25 cellular contexts compared by ENCODE assay signal in the genomic region with DNA sequence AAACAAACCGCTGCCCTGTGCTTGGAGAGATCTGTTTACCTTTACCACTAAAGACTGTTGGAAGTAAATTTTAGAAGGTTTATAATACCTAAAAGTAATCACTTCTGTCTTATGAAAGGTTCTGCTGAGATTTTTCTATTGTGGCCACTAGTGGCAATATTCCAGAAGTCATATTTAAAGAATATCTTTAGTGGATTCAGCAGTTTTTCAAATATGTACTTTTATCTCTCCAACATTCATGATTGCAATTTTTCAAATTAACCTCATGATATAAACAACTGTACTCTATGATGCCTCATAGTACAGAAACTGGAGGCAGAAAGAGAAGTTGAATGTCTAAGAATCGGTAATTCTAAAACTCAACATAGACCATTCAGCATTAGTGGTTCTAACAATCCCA. TPM values are rescaled to one million over a fixed set of nuclear protein-coding genes. Genes with fewer than 3 reads are reported as not detected.
DNase-seq lines count a peak whose midpoint lies in the region; ATAC-seq, FAIRE-seq and TF ChIP-seq lines count a peak whose summit lies in the region.
"Had no signal": no experiment of that assay in that cellular context is flagged by ENCODE, and none has a peak within 500 bp of the region (broad histone marks: within the 10 kb centered on the region; RNA-seq: fewer than 3 reads in every experiment).

No MANE protein-coding gene starts in this region.

- no peaks in the 10 kb centered on the region for H3K36me3 Mint-ChIP-seq in glutamatergic neuron (ENCODE audit: unreplicated experiment)
- H3K36me3 Mint-ChIP-seq: CD14-positive monocyte; CD8-positive, alpha-beta memory T cell had no signal

- H3K4me1 ChIP-seq in A549 (peaks cover 1% of the 10 kb centered on the region; the same call in 2 of the 3 replicates), Loucy (ENCODE audit: insufficient read depth, low read length, poor library complexity, severe bottlenecking) (peaks cover 11% of the 10 kb centered on the region), osteoblast (ENCODE audit: insufficient read depth, low read length) (peaks cover 5% of the 10 kb centered on the region), gastrocnemius medialis (no peaks in the 10 kb centered on the region)
- H3K4me1 ChIP-seq: BE2C, HAP-1 had no signal

- TF ChIP-seq CTCF in A549 (IDR thresholded peaks at IDR 0.05) = no peak
- TF ChIP-seq CTCF in Loucy (conservative IDR thresholded peaks at IDR 0.05; ENCODE audit: low read length) = peak; percentile 20; the same call in 1 of the 2 replicates
- TF ChIP-seq CTCF in osteoblast (IDR thresholded peaks at IDR 0.05; ENCODE audit: extremely low read depth, low read depth, low read length) = no peak
- no peak for TF ChIP-seq CTCF in glutamatergic neuron (IDR thresholded peaks at IDR 0.05; ENCODE audit: partially characterized antibody, unreplicated experiment)
- no peak for TF ChIP-seq CTCF in gastrocnemius medialis (IDR thresholded peaks at IDR 0.05 in 4 of 5, conservative IDR thresholded peaks at IDR 0.05 in 1 of 5)

- in situ Hi-C loops in gastrocnemius medialis (cut with MboI; ENCODE audit: low sequenced_read_pairs in 4 of 4) = no loop called here

- FAIRE-seq in A549 (lab: Jason Lieb, UNC) = no peak
- FAIRE-seq: A204.1, D721Med, GM12891, GM18507 had no signal

- H3K4me1 Mint-ChIP-seq in glutamatergic neuron (ENCODE audit: low read depth, unreplicated experiment) = no peaks in the 10 kb centered on the region

- TF ChIP-seq POLR2A in A549 (IDR thresholded peaks at IDR 0.05; ENCODE audit: low read length) (no peak), gastrocnemius medialis (IDR thresholded peaks at IDR 0.05) (no peak)

- CTCF ChIA-PET in A549 (lab: Yijun Ruan, JAX) = interaction anchor here (1.1 kb wide), 1 partner anchor 17 kb away, joined by 3 read pairs; no protein-coding TSS in a partner anchor

- DNase-seq in A549 (ENCODE audit: low read depth in 1 of 2, low spot score in 1 of 2) (no peak), amniotic epithelial cell (ENCODE audit: low read depth) (peak; percentile 51), osteoblast (ENCODE audit: insufficient read length, low spot score, missing footprints) (peak; percentile 19), glutamatergic neuron (no peak), cerebellar cortex (ENCODE audit: low spot score) (no peak), gastrocnemius medialis (no peak)
- DNase-seq: ACHN; AML-193; BE2C; CD4-positive, alpha-beta T cell; CD8-positive, alpha-beta memory T cell; DMS 273 treated with DMSO at 0.1 percent for 48 hours; DMS79; GF-D8; HFFc6 had no signal

- intact Hi-C loops in gastrocnemius medialis (cut with DNase I; ENCODE audit: low total_unique reads) = no loop called here

- H3K9me2 ChIP-seq in Loucy (replicated peaks; ENCODE audit: low read depth, low read length) = no peaks in the 10 kb centered on the region

- no peak overlapping the region for H3K9ac ChIP-seq in Loucy (ENCODE audit: low read depth, low read length, poor library complexity, severe bottlenecking)
- H3K9ac ChIP-seq: BLaER1 treated with 17β-estradiol and CSF1 and Interleukin-3, amounts not matched to agents 10 nM and 100 nM had no signal

- no peaks in the 10 kb centered on the region for H3F3A ChIP-seq in Loucy (ENCODE audit: low read depth)

- H3K36me3 ChIP-seq in Loucy (ENCODE audit: insufficient read depth, low read length) (no peaks in the 10 kb centered on the region), osteoblast (ENCODE audit: insufficient read depth, low read length) (no peaks in the 10 kb centered on the region), gastrocnemius medialis (no peaks in the 10 kb centered on the region)
- H3K36me3 ChIP-seq: BE2C; BLaER1 treated with 17β-estradiol and CSF1 and Interleukin-3, amounts not matched to agents 10 nM and 100 nM; HAP-1 had no signal

- no peaks in the 10 kb centered on the region for H3K27me3 Mint-ChIP-seq in glutamatergic neuron (ENCODE audit: unreplicated experiment)
- H3K27me3 Mint-ChIP-seq: CD4-positive, alpha-beta T cell had no signal

- no peaks in the 10 kb centered on the region for H3K27me3 ChIP-seq in Loucy (ENCODE audit: insufficient read depth, low read length, poor library complexity, severe bottlenecking)
- H3K27me3 ChIP-seq in osteoblast (ENCODE audit: insufficient read depth, low read length) = no peaks in the 10 kb centered on the region
- H3K27me3 ChIP-seq in gastrocnemius medialis = no peaks in the 10 kb centered on the region
- H3K27me3 ChIP-seq: BE2C; BLaER1 treated with 17β-estradiol and CSF1 and Interleukin-3, amounts not matched to agents 10 nM and 100 nM had no signal

- H4K20me1 ChIP-seq in Loucy (ENCODE audit: insufficient read depth, low read length, poor library complexity, severe bottlenecking) = no peaks in the 10 kb centered on the region
- no peaks in the 10 kb centered on the region for H4K20me1 ChIP-seq in osteoblast (ENCODE audit: insufficient read depth, low read length)
- H4K20me1 ChIP-seq: BLaER1 treated with 17β-estradiol and CSF1 and Interleukin-3, amounts not matched to agents 10 nM and 100 nM had no signal

- H3K4me3 ChIP-seq in A549 (no peak overlapping the region), Loucy (ENCODE audit: low read length, poor library complexity, severe bottlenecking) (no peak overlapping the region), osteoblast (ENCODE audit: insufficient read depth, low read length) (no peak overlapping the region), gastrocnemius medialis (no peak overlapping the region)
- H3K4me3 ChIP-seq: BLaER1 treated with 17β-estradiol and CSF1 and Interleukin-3, amounts not matched to agents 10 nM and 100 nM; GM23338; HAP-1 had no signal

- H3K4me3 Mint-ChIP-seq in glutamatergic neuron (ENCODE audit: unreplicated experiment) = no peak overlapping the region
- H3K4me3 Mint-ChIP-seq: CD14-positive monocyte; CD4-positive, alpha-beta T cell; CD8-positive, alpha-beta memory T cell; GM23338; HFFc6 had no signal

- H2AFZ ChIP-seq in Loucy (ENCODE audit: low read length) (no peak overlapping the region), osteoblast (ENCODE audit: low read length) (no peak overlapping the region)
- H2AFZ ChIP-seq: GM23338 had no signal

- H3K79me2 ChIP-seq in Loucy (ENCODE audit: insufficient read depth, low read length) (no peaks in the 10 kb centered on the region), osteoblast (ENCODE audit: insufficient read depth, low read length) (no peaks in the 10 kb centered on the region)

- ATAC-seq in A549 = no peak
- no peak for ATAC-seq in gastrocnemius medialis
- ATAC-seq: GM23338 had no signal

- H3K9me3 Mint-ChIP-seq in glutamatergic neuron (ENCODE audit: unreplicated experiment) = no peaks in the 10 kb centered on the region
- H3K9me3 Mint-ChIP-seq: CD4-positive, alpha-beta T cell; CD8-positive, alpha-beta memory T cell; GM23338; HFFc6 had no signal

- 93% methylated on average over 2 of the region's 2 CpGs for WGBS in A549 (ENCODE audit: missing lambda C conversion rate)

- TF ChIP-seq EP300 in A549 (IDR thresholded peaks at IDR 0.05) = no peak

- POLR2A ChIA-PET in A549 (lab: Yijun Ruan, JAX) = interaction anchor here (0.6 kb wide), 1 partner anchor 74 kb away, joined by 8 read pairs; no protein-coding TSS in a partner anchor

- H3K4me2 ChIP-seq in A549 (no peak overlapping the region), Loucy (ENCODE audit: low read depth, low read length, poor library complexity, severe bottlenecking) (no peak overlapping the region), osteoblast (ENCODE audit: insufficient read depth, low read length) (no peak overlapping the region)
- H3K4me2 ChIP-seq: BLaER1 treated with 17β-estradiol and CSF1 and Interleukin-3, amounts not matched to agents 10 nM and 100 nM; GM23338 had no signal

- no peak overlapping the region for H3K27ac Mint-ChIP-seq in glutamatergic neuron (ENCODE audit: unreplicated experiment)
- H3K27ac Mint-ChIP-seq: CD14-positive monocyte; CD4-positive, alpha-beta T cell; CD8-positive, alpha-beta memory T cell; GM23338; HFFc6 had no signal

- no peak for TF ChIP-seq RAD21 in A549 (conservative IDR thresholded peaks at IDR 0.05 in 1 of 2, IDR thresholded peaks at IDR 0.05 in 1 of 2)

- H3K27ac ChIP-seq in A549 = no peak overlapping the region
- no peak overlapping the region for H3K27ac ChIP-seq in osteoblast (ENCODE audit: low read depth, low read length)
- H3K27ac ChIP-seq in gastrocnemius medialis = no peak overlapping the region
- H3K27ac ChIP-seq: 22Rv1; BLaER1 treated with 17β-estradiol and CSF1 and Interleukin-3, amounts not matched to agents 10 nM and 100 nM had no signal

- H3K9me3 ChIP-seq in A549 = no peaks in the 10 kb centered on the region
- no peaks in the 10 kb centered on the region for H3K9me3 ChIP-seq in Loucy (ENCODE audit: insufficient read depth, low read depth, low read length)
- H3K9me3 ChIP-seq in osteoblast (ENCODE audit: low read depth, low read length) = no peaks in the 10 kb centered on the region
- no peaks in the 10 kb centered on the region for H3K9me3 ChIP-seq in gastrocnemius medialis
- H3K9me3 ChIP-seq: BE2C; BLaER1 treated with 17β-estradiol and CSF1 and Interleukin-3, amounts not matched to agents 10 nM and 100 nM; HAP-1 had no signal

TF ChIP-seq in A549, 52 proteins besides CTCF, POLR2A, EP300 and RAD21:
- TF ChIP-seq MAFK (IDR thresholded peaks at IDR 0.05; ENCODE audit: partially characterized antibody) (peak; percentile 6), NPAS2 (CRISPR knock-in tag; IDR thresholded peaks at IDR 0.05; ENCODE audit: borderline replicate concordance) (no peak)

RNA-seq across cellular contexts. Expression of a gene that starts 53.2 kb away (rescaled TPM):
- polyA plus RNA-seq in A549 (2011; rRNA removed) (22.7 and 23.0 TPM in 2 replicates), A549 (2017; fragmentation: RNase III; extraction: RNeasy Plus Mini Kit Qiagen cat#74134 plus additional on column Dnase treatment) (7.4 to 8.1 TPM (median 7.6 TPM) in 3 replicates)
- polyA plus RNA-seq in A549 (2012; cell fraction: cytosol; rRNA removed) = 4.1 and 4.5 TPM in 2 replicates
- polyA plus RNA-seq in A549 (2012; cell fraction: nucleus; rRNA removed) = 5.4 and 7.7 TPM in 2 replicates
- polyA minus RNA-seq in A549 (2011; rRNA and poly(A)+ RNA removed) = 12.1 and 13.9 TPM in 2 replicates
- total RNA-seq in osteoblast (11.6 and 14.7 TPM in 2 replicates), glutamatergic neuron (ENCODE audit: unreplicated experiment) (101 TPM), gastrocnemius medialis (10 to 100 TPM; 14.2 to 18.4 (median 15.6) TPM)

Comparison
In these comparisons a context has a peak if more than half of its experiments do, and no peak if none do; other contexts are left out.
1. DNase-seq: peak in amniotic epithelial cell (single experiment) and osteoblast (single experiment); none in A549 (0 of 2), glutamatergic neuron (single experiment), cerebellar cortex (single experiment) and gastrocnemius medialis (0 of 2).